ENCODE assay signal across 19 cellular contexts in the genomic region with DNA sequence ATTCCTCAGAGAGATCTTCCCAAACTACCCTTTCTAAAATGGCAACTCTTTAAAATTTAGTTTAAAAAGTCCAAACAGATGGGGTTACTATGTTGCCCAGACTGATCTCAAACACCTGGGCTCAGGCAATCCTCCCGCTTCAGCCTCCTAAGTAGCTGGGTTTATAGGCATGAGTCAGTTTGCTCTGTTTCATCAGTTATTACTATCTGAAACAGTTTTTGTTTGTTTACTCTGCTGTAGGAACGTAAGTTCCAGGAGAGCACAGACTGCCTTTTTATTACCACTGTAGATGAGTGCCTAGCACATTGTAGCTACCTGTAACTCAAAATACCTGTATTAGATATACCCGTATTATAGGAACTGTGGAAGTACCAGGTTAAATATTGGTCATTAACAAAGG.
DNase-seq lines count a peak whose midpoint lies in the region; ATAC-seq and TF ChIP-seq lines count a peak whose summit lies in the region.
"Had no signal": no experiment of that assay in that cellular context is flagged by ENCODE, and none has a peak within 500 bp of the region (broad histone marks: within the 10 kb centered on the region; RNA-seq: fewer than 3 reads in every experiment).

No MANE protein-coding gene starts in this region.

- 98 to 99% methylated on average over 3 of the region's 3 CpGs for WGBS in thyroid gland, 2 donors

- H3K9me3 Mint-ChIP-seq in stimulated activated naive CD8-positive, alpha-beta T cell treated with anti-CD3 and anti-CD28 coated beads, Interleukin-15, Interleukin-2, amounts not matched to agents 100 ng/mL and 50 ng/mL, for 24 hours, result no peaks in the 10 kb centered on the region
- H3K9me3 Mint-ChIP-seq: brain had no signal

- H3K27me3 Mint-ChIP-seq in stimulated activated naive CD8-positive, alpha-beta T cell treated with anti-CD3 and anti-CD28 coated beads, Interleukin-15, Interleukin-2, amounts not matched to agents 100 ng/mL and 50 ng/mL, for 24 hours, result no peaks in the 10 kb centered on the region
- H3K27me3 Mint-ChIP-seq: brain, progenitor cell of endocrine pancreas had no signal

- TF ChIP-seq POLR2A in thyroid gland (IDR thresholded peaks at IDR 0.05), result no peak

- peaks cover 34 to 43% of the 10 kb centered on the region in 2 donors for H3K36me3 ChIP-seq in thyroid gland

- H3K27me3 ChIP-seq in thyroid gland, result no peaks in the 10 kb centered on the region
- H3K27me3 ChIP-seq: testis had no signal

- H3K9me3 ChIP-seq in thyroid gland, result no peaks in the 10 kb centered on the region
- H3K9me3 ChIP-seq: testis had no signal

- intact Hi-C loops in posterior cingulate gyrus (cut with DNase I), result no loop called here
- intact Hi-C loops in thyroid gland (cut with DNase I), result no loop called here

- H3K4me1 Mint-ChIP-seq in stimulated activated naive CD8-positive, alpha-beta T cell treated with anti-CD3 and anti-CD28 coated beads, Interleukin-15, Interleukin-2, amounts not matched to agents 100 ng/mL and 50 ng/mL, for 24 hours (ENCODE audit: low read depth), result no peaks in the 10 kb centered on the region

- ATAC-seq in stimulated activated naive CD8-positive, alpha-beta T cell treated with anti-CD3 and anti-CD28 coated beads, Interleukin-15, Interleukin-2, amounts not matched to agents 100 U/mL and 50 U/mL, for 24 hours, result no peak
- ATAC-seq: activated CD4-positive, CD25-positive, alpha-beta regulatory T cell treated with anti-CD3 and anti-CD28 coated beads, Interleukin-2, amount 50 U/mL, for 24 hours had no signal

- no peak overlapping the region for H3K4me3 Mint-ChIP-seq in stimulated activated naive CD8-positive, alpha-beta T cell treated with anti-CD3 and anti-CD28 coated beads, Interleukin-15, Interleukin-2, amounts not matched to agents 100 ng/mL and 50 ng/mL, for 24 hours
- H3K4me3 Mint-ChIP-seq: brain had no signal

- no peak overlapping the region for H3K27ac ChIP-seq in thyroid gland
- H3K27ac ChIP-seq: RWPE1, testis had no signal

- DNase-seq in stimulated activated naive CD8-positive, alpha-beta T cell treated with anti-CD3 and anti-CD28 coated beads, Interleukin-15, Interleukin-2, amounts not matched to agents 100 U/mL and 50 U/mL, for 24 hours, result no peak
- DNase-seq in M059J (ENCODE audit: low read depth) (peak; percentile 53), fibroblast of mammary gland (ENCODE audit: low read depth) (peak; percentile 16), posterior cingulate gyrus (no peak), NCI-H526 (lab: John Stamatoyannopoulos, UW) (no peak), thyroid gland (no peak)
- DNase-seq: activated CD8-positive, alpha-beta memory T cell treated with anti-CD3 and anti-CD28 coated beads for 24 hours; AML-193; cortex of kidney; NCI-H1048; NCI-H187; NCI-H69; SW 1271; testis had no signal

- H3K4me3 ChIP-seq in fibroblast of mammary gland (ENCODE audit: control insufficient read depth, low read depth, low read length) (no peak overlapping the region), thyroid gland (replicated peaks in 1 of 3) (no peak overlapping the region)
- H3K4me3 ChIP-seq: testis had no signal

- H3K36me3 Mint-ChIP-seq in stimulated activated naive CD8-positive, alpha-beta T cell treated with anti-CD3 and anti-CD28 coated beads, Interleukin-15, Interleukin-2, amounts not matched to agents 100 ng/mL and 50 ng/mL, for 24 hours (ENCODE audit: low read depth), result peaks cover 84% of the 10 kb centered on the region

- peak overlapping the region; percentile 60 for H3K27ac Mint-ChIP-seq in stimulated activated naive CD8-positive, alpha-beta T cell treated with anti-CD3 and anti-CD28 coated beads, Interleukin-15, Interleukin-2, amounts not matched to agents 100 ng/mL and 50 ng/mL, for 24 hours
- H3K27ac Mint-ChIP-seq: brain had no signal

- no peaks in the 10 kb centered on the region for H3K4me1 ChIP-seq in thyroid gland
- H3K4me1 ChIP-seq: testis had no signal

- no peak for TF ChIP-seq CTCF in fibroblast of mammary gland (conservative IDR thresholded peaks at IDR 0.05; ENCODE audit: control insufficient read depth, insufficient read depth, low read depth, low read length)
- no peak for TF ChIP-seq CTCF in thyroid gland (IDR thresholded peaks at IDR 0.05)

Comparison
In these comparisons a context has a peak if more than half of its experiments do, and no peak if none do; other contexts are left out.
1. DNase-seq: peak in M059J (single experiment) and fibroblast of mammary gland (single experiment); none in stimulated activated naive CD8-positive, alpha-beta T cell treated with anti-CD3 and anti-CD28 coated beads, Interleukin-15, Interleukin-2, amounts not matched to agents 100 U/mL and 50 U/mL, for 24 hours (single experiment), posterior cingulate gyrus (0 of 10), NCI-H526 (0 of 2) and thyroid gland (0 of 2).